8 cellular contexts compared by ENCODE assay signal in the genomic region with DNA sequence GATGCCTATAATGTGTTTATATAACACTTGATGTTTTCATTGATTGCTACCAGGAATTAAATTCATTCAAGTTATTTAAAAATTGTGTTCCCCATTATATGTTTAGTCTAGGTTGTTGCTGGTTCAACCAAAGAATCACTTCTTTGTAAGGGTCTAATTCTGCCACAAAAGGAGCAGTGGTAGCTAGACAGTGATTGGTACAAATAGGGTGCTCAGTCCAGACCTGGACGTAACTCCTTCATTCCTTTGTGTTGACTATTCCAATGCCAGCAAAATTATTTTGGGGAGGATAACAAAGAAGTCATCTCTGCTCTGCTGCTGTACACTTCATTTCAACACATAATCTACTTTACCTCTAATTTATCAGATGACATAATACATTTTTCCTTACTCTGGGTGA. TPM values are rescaled to one million over a fixed set of nuclear protein-coding genes. Genes with fewer than 3 reads are reported as not detected.
DNase-seq lines count a peak whose midpoint lies in the region; ATAC-seq, FAIRE-seq and TF ChIP-seq lines count a peak whose summit lies in the region.

No MANE protein-coding gene starts in this region.

- CTCF ChIA-PET in A549 (lab: Yijun Ruan, JAX): interaction anchor here (1.1 to 1.2 kb wide), 3 partner anchors 60 to 146 kb away, joined by 3 to 5 read pairs (median 3); no protein-coding TSS in a partner anchor

- TF ChIP-seq POLR2A in A549 (IDR thresholded peaks at IDR 0.05; ENCODE audit: low read length): no peak

- H3K4me3 ChIP-seq in A549 (peak overlapping the region; percentile 84), mesodermal cell (ENCODE audit: extremely low read depth, insufficient read depth, low read length, poor library complexity, severe bottlenecking) (peak overlapping the region; percentile 98)

- no peaks in the 10 kb centered on the region for H3K9me3 ChIP-seq in A549
- no peaks in the 10 kb centered on the region for H3K9me3 ChIP-seq in mesodermal cell (ENCODE audit: control insufficient read depth, low read length)

- no peak for TF ChIP-seq RAD21 in A549 (conservative IDR thresholded peaks at IDR 0.05 in 1 of 2, IDR thresholded peaks at IDR 0.05 in 1 of 2)

- TF ChIP-seq CTCF in A549 (IDR thresholded peaks at IDR 0.05) (no peak), brain (conservative IDR thresholded peaks at IDR 0.05) (no peak)

- no peak for DNase-seq in A549 (ENCODE audit: low read depth in 1 of 2, low spot score in 1 of 2)
- peak; percentile 13 for DNase-seq in HT1080 (ENCODE audit: low read depth)
- no peak for DNase-seq in SW 1271 (lab: John Stamatoyannopoulos, UW)
- DNase-seq in NCI-H187 treated with DMSO at 0.1 percent for 48 hours (lab: John Stamatoyannopoulos, UW): no peak

- peaks cover 30% of the 10 kb centered on the region for H3K27me3 Mint-ChIP-seq in brain

- H3K36me3 ChIP-seq in mesodermal cell (ENCODE audit: control insufficient read depth, insufficient read depth, low read length): peaks cover 4% of the 10 kb centered on the region

- POLR2A ChIA-PET in A549 (lab: Yijun Ruan, JAX): interaction anchor here (1.9 kb wide), 1 partner anchor 139 kb away, joined by 7 read pairs; no protein-coding TSS in a partner anchor

- ATAC-seq in A549 (peak in 1 of 2 experiments; percentile 15; a peak in 2 of 6 replicates), GM21381 (IDR thresholded peaks at IDR 0.05; ENCODE audit: unreplicated experiment) (no peak), GM21619 (IDR thresholded peaks at IDR 0.05; ENCODE audit: unreplicated experiment) (no peak)

- peak overlapping the region; percentile 84 for H3K4me2 ChIP-seq in A549

- WGBS in A549 (ENCODE audit: missing lambda C conversion rate): 3% methylated on average over 1 of the region's 1 CpG
- no CpG with 5 or more reads among the region's 1 CpG for WGBS in mesodermal cell (ENCODE audit: insufficient coverage in 2 of 2), 2 experiments

- no peaks in the 10 kb centered on the region for H3K36me3 Mint-ChIP-seq in brain

- peak overlapping the region in 4 of 5 experiments; percentile 93 to 99 (median 98) for H3K27ac Mint-ChIP-seq in brain

- H3K4me1 Mint-ChIP-seq in brain: peaks cover 59% of the 10 kb centered on the region

- H3K27ac ChIP-seq in A549 (peak overlapping the region; percentile 2 to 90; a peak in 2 of 6 replicates), mesodermal cell (ENCODE audit: low read depth, low read length, severe bottlenecking) (peak overlapping the region; percentile 24)

- no peaks in the 10 kb centered on the region for H3K9me3 Mint-ChIP-seq in brain

- H3K4me1 ChIP-seq in A549: peaks cover 23% of the 10 kb centered on the region
- H3K4me1 ChIP-seq in mesodermal cell (ENCODE audit: control insufficient read depth, insufficient read depth, low read length, poor library complexity, severe bottlenecking): no peaks in the 10 kb centered on the region

- H3K4me3 Mint-ChIP-seq in brain: peak overlapping the region; percentile 91 to 98 (median 98)

- FAIRE-seq in A549 (lab: Jason Lieb, UNC): no peak

- no peak for TF ChIP-seq EP300 in A549 (IDR thresholded peaks at IDR 0.05)

TF ChIP-seq in A549, 52 proteins besides CTCF, POLR2A, EP300 and RAD21:
- TF ChIP-seq, protein P1, sequence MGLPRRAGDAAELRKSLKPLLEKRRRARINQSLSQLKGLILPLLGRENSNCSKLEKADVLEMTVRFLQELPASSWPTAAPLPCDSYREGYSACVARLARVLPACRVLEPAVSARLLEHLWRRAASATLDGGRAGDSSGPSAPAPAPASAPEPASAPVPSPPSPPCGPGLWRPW (IDR thresholded peaks at IDR 0.05): no peak
- TF ChIP-seq ZFP36 (IDR thresholded peaks at IDR 0.05; ENCODE audit: borderline replicate concordance, partially characterized antibody): no peak
- TF ChIP-seq, protein P2, sequence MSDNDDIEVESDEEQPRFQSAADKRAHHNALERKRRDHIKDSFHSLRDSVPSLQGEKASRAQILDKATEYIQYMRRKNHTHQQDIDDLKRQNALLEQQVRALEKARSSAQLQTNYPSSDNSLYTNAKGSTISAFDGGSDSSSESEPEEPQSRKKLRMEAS (IDR thresholded peaks at IDR 0.05): no peak
- no peak for TF ChIP-seq HOXB5 (CRISPR knock-in tag; IDR thresholded peaks at IDR 0.05)
- TF ChIP-seq, protein P3, sequence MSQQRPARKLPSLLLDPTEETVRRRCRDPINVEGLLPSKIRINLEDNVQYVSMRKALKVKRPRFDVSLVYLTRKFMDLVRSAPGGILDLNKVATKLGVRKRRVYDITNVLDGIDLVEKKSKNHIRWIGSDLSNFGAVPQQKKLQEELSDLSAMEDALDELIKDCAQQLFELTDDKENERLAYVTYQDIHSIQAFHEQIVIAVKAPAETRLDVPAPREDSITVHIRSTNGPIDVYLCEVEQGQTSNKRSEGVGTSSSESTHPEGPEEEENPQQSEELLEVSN (IDR thresholded peaks at IDR 0.05; ENCODE audit: borderline replicate concordance, low read depth): no peak
- TF ChIP-seq FOSB (CRISPR knock-in tag; IDR thresholded peaks at IDR 0.05): no peak
- TF ChIP-seq JUNB (IDR thresholded peaks at IDR 0.05): no peak
- TF ChIP-seq, protein P4, sequence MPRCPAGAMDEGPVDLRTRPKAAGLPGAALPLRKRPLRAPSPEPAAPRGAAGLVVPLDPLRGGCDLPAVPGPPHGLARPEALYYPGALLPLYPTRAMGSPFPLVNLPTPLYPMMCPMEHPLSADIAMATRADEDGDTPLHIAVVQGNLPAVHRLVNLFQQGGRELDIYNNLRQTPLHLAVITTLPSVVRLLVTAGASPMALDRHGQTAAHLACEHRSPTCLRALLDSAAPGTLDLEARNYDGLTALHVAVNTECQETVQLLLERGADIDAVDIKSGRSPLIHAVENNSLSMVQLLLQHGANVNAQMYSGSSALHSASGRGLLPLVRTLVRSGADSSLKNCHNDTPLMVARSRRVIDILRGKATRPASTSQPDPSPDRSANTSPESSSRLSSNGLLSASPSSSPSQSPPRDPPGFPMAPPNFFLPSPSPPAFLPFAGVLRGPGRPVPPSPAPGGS (IDR thresholded peaks at IDR 0.05): no peak
- no peak for TF ChIP-seq TP53 (CRISPR knock-in tag; IDR thresholded peaks at IDR 0.05)
- no peak for TF ChIP-seq KDM1A (IDR thresholded peaks at IDR 0.05; ENCODE audit: low read depth)
- no peak for TF ChIP-seq FOXS1 (CRISPR knock-in tag; IDR thresholded peaks at IDR 0.05)
- no peak for TF ChIP-seq CBX2 (IDR thresholded peaks at IDR 0.05; ENCODE audit: borderline replicate concordance, low read depth)
- TF ChIP-seq RCOR1 (IDR thresholded peaks at IDR 0.05; ENCODE audit: low read depth, low read length): no peak
- no peak for TF ChIP-seq POLR2AphosphoS2 (conservative IDR thresholded peaks at IDR 0.05; ENCODE audit: low read length)
- TF ChIP-seq MAZ (IDR thresholded peaks at IDR 0.05; ENCODE audit: borderline replicate concordance, low read depth, low read length): no peak
- TF ChIP-seq SMC3 (IDR thresholded peaks at IDR 0.05): no peak
- TF ChIP-seq, protein P5, sequence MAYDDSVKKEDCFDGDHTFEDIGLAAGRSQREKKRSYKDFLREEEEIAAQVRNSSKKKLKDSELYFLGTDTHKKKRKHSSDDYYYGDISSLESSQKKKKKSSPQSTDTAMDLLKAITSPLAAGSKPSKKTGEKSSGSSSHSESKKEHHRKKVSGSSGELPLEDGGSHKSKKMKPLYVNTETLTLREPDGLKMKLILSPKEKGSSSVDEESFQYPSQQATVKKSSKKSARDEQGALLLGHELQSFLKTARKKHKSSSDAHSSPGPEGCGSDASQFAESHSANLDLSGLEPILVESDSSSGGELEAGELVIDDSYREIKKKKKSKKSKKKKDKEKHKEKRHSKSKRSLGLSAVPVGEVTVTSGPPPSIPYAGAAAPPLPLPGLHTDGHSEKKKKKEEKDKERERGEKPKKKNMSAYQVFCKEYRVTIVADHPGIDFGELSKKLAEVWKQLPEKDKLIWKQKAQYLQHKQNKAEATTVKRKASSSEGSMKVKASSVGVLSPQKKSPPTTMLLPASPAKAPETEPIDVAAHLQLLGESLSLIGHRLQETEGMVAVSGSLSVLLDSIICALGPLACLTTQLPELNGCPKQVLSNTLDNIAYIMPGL (CRISPR knock-in tag; IDR thresholded peaks at IDR 0.05; ENCODE audit: borderline replicate concordance): no peak
- no peak for TF ChIP-seq CHD2 (IDR thresholded peaks at IDR 0.05; ENCODE audit: low read length, partially characterized antibody)

RNA-seq across cellular contexts. Expression of a gene that starts 1.2 kb away (rescaled TPM):
- 51.4 and 85.8 TPM in 2 replicates for polyA plus RNA-seq in A549 (2011; rRNA removed)
- polyA plus RNA-seq in A549 (2012; cell fraction: cytosol; rRNA removed): 20.5 and 25.0 TPM in 2 replicates
- 15.2 and 17.6 TPM in 2 replicates for polyA plus RNA-seq in A549 (2012; cell fraction: nucleus; rRNA removed)
- 50.9 to 57.2 TPM (median 56.9 TPM) in 3 replicates for polyA plus RNA-seq in A549 (2017; fragmentation: RNase III; extraction: RNeasy Plus Mini Kit Qiagen cat#74134 plus additional on column Dnase treatment)
- 9.2 and 9.5 TPM in 2 replicates for polyA minus RNA-seq in A549 (2011; rRNA and poly(A)+ RNA removed)
- total RNA-seq in HT1080 (2014; rRNA removed; shearing (Covaris generic)): 13.1 and 20.4 TPM in 2 replicates
- 32.2 and 39.7 TPM in 2 replicates for polyA plus RNA-seq in HT1080 (2015; cell fraction: cytosol; rRNA removed)
- polyA plus RNA-seq in HT1080 (2015; cell fraction: nucleus; rRNA removed): 28.3 TPM in 2 replicates
- polyA plus RNA-seq in brain (ENCODE audit: insufficient read depth, low read depth, low replicate concordance): 22.9 TPM
- 42.9 TPM for polyA plus RNA-seq in mesodermal cell (2013, experiment 1 of 2)
- 47.8 TPM for polyA plus RNA-seq in mesodermal cell (2013, experiment 2 of 2)

RNA-seq across cellular contexts. Expression of a gene that starts 48.1 kb away (rescaled TPM):
- polyA plus RNA-seq in A549 (2011; rRNA removed): 0.17 and 0.59 TPM in 2 replicates
- polyA plus RNA-seq in A549 (2012; cell fraction: cytosol; rRNA removed): not detected in 2 replicates
- polyA plus RNA-seq in A549 (2012; cell fraction: nucleus; rRNA removed): not detected in 2 replicates
- not detected in 3 replicates for polyA plus RNA-seq in A549 (2017; fragmentation: RNase III; extraction: RNeasy Plus Mini Kit Qiagen cat#74134 plus additional on column Dnase treatment)
- not detected in 2 replicates for polyA minus RNA-seq in A549 (2011; rRNA and poly(A)+ RNA removed)
- not detected in 2 replicates for total RNA-seq in HT1080 (2014; rRNA removed; shearing (Covaris generic))
- polyA plus RNA-seq in HT1080 (2015; cell fraction: cytosol; rRNA removed): not detected in 2 replicates
- polyA plus RNA-seq in HT1080 (2015; cell fraction: nucleus; rRNA removed): not detected in 2 replicates
- polyA plus RNA-seq in brain (ENCODE audit: insufficient read depth, low read depth, low replicate concordance): not detected
- not detected for polyA plus RNA-seq in mesodermal cell (2013, experiment 1 of 2)
- not detected for polyA plus RNA-seq in mesodermal cell (2013, experiment 2 of 2)
